ENCODE assay signal across 8 cellular contexts in the genomic region with DNA sequence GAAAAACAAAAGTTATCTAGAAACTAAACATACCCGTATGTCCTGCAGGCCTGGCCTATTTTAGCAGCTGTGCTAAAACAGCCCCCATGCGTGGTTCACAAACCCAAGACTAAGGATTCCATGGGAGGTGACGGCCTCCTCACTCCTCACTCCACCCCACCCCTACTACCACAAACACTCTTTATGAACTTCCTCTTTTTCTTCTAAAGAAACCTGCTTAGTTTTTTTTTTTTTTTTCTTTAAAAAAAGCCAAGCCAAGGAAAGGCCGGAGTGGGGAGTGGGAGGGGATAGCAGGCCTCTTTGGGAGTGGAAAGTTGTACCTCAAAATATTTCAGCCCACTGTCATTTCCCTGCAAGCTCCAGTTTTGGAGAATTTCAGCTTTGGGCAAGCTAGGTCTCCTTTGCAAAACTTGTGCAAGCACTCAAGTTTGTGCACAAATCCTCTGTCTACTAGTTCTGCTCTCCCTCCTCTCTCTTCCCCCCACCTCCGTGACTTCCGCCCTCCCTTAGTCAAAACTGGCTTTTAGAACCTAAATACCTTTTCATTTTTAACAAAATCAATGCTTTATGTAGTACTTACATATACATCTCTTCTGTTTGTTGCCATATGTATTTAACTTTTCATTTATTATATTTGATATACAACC. TPM values are rescaled to one million over a fixed set of nuclear protein-coding genes. Genes with fewer than 3 reads are reported as not detected.
DNase-seq lines count a peak whose midpoint lies in the region; ATAC-seq and TF ChIP-seq lines count a peak whose summit lies in the region.

No MANE protein-coding gene starts in this region.

- H3K79me1 ChIP-seq in trophoblast cell (ENCODE audit: low read length) = peaks cover 9% of the 10 kb centered on the region

- 12% methylated on average over 6 of the region's 6 CpGs for WGBS in esophagus muscularis mucosa
- no CpG with 5 or more reads among the region's 6 CpGs for WGBS in trophoblast cell (ENCODE audit: extremely low coverage, insufficient coverage, insufficient read length)

- no peak overlapping the region for H2BK5ac ChIP-seq in trophoblast cell (ENCODE audit: low read depth, low read length, poor library complexity)

- H3K27me3 ChIP-seq in esophagus muscularis mucosa (no peaks in the 10 kb centered on the region), trophoblast cell (ENCODE audit: insufficient read depth, low read length) (peaks cover 2% of the 10 kb centered on the region)

- H4K8ac ChIP-seq in trophoblast cell (ENCODE audit: low read depth, low read length) = no peak overlapping the region

- ATAC-seq in HG03103 (IDR thresholded peaks at IDR 0.05; ENCODE audit: low read depth, unreplicated experiment) (peak; percentile 43), T-cell (replicated peaks in 1 of 4) (peak; percentile 35 to 58 (median 44))

- no peak for TF ChIP-seq POLR2A in esophagus muscularis mucosa (IDR thresholded peaks at IDR 0.05; ENCODE audit: low read depth)

- H3K18ac ChIP-seq in trophoblast cell (ENCODE audit: low read length) = no peak overlapping the region

- H3K4me3 ChIP-seq in esophagus muscularis mucosa = peak overlapping the region; percentile 81 to 94 (median 90)
- no peak overlapping the region for H3K4me3 ChIP-seq in trophoblast cell (ENCODE audit: low read depth, low read length)

- peak overlapping the region; percentile 91 to 95 for H3K27ac Mint-ChIP-seq in T-cell

- peak overlapping the region; percentile 95 to 98 (median 96) for H3K4me3 Mint-ChIP-seq in T-cell

- H3K14ac ChIP-seq in trophoblast cell (ENCODE audit: low read length) = no peak overlapping the region

- peak overlapping the region; percentile 42 for H3K9ac ChIP-seq in trophoblast cell (ENCODE audit: low read length)

- H3K23ac ChIP-seq in trophoblast cell (ENCODE audit: low read length) = no peak overlapping the region

- peaks cover 24 to 50% (median 41%) of the 10 kb centered on the region in 4 donors for H3K4me1 ChIP-seq in esophagus muscularis mucosa
- peaks cover 0 to 2% of the 10 kb centered on the region in 2 experiments for H3K4me1 ChIP-seq in trophoblast cell (ENCODE audit: control insufficient read depth in 1 of 2, insufficient read depth in 2 of 2, low read length in 2 of 2)

- H4K12ac ChIP-seq in trophoblast cell (ENCODE audit: low read depth, low read length) = no peak overlapping the region

- H3K4ac ChIP-seq in trophoblast cell (ENCODE audit: low read depth, low read length) = no peak overlapping the region

- no peaks in the 10 kb centered on the region for H3K9me3 Mint-ChIP-seq in T-cell

- H3K36me3 Mint-ChIP-seq in T-cell = peaks cover 14% of the 10 kb centered on the region

- H2BK12ac ChIP-seq in trophoblast cell (ENCODE audit: low read length) = no peak overlapping the region

- POLR2A ChIA-PET in T-cell (lab: Charles Lee) = interaction anchor here (0.5 to 2.1 kb wide), 10 partner anchors 12 to 137 kb away, joined by 3 to 15 read pairs (median 3); no protein-coding TSS in a partner anchor

- H3K79me2 ChIP-seq in trophoblast cell (ENCODE audit: control insufficient read depth, insufficient read depth, low read length, poor library complexity) = peaks cover 8% of the 10 kb centered on the region

- H3K4me2 ChIP-seq in trophoblast cell (ENCODE audit: low read length) = peak overlapping the region; percentile 88

- TF ChIP-seq EP300 in esophagus muscularis mucosa (IDR thresholded peaks at IDR 0.05) = no peak

- H3K36me3 ChIP-seq in esophagus muscularis mucosa = peaks cover under 1 to 12% (median 7%) of the 10 kb centered on the region in 4 donors
- no peaks in the 10 kb centered on the region for H3K36me3 ChIP-seq in trophoblast cell (ENCODE audit: control insufficient read depth in 1 of 2, insufficient read depth in 2 of 2, low read length in 2 of 2)

- H3K27me3 Mint-ChIP-seq in T-cell = no peaks in the 10 kb centered on the region

- peak; percentile 11 for DNase-seq in stimulated activated CD4-positive, alpha-beta T cell treated with anti-CD3 and anti-CD28 coated beads, Interleukin-4, amount 100 ng/mL, for 24 hours
- DNase-seq in stimulated activated CD4-positive, alpha-beta T cell treated with anti-CD3 and anti-CD28 coated beads, Interleukin-4, amount 100 ng/mL, for 4 hours = no peak
- DNase-seq in T-cell = peak in 25 of 34 experiments; percentile 6 to 50 (median 22)
- no peak for DNase-seq in esophagus muscularis mucosa (ENCODE audit: extremely low spot score)
- no peak for DNase-seq in trophoblast cell
- no peak for DNase-seq in COLO829 (ENCODE audit: low spot score)
- DNase-seq in NCI-H1092 (lab: John Stamatoyannopoulos, UW) = no peak

- H2AK5ac ChIP-seq in trophoblast cell (ENCODE audit: low read length) = no peak overlapping the region

- no peak overlapping the region for H2BK120ac ChIP-seq in trophoblast cell (ENCODE audit: insufficient read depth, low read length, poor library complexity)

- intact Hi-C loops in esophagus muscularis mucosa (cut with DNase I) = loop anchor here (5.0 kb wide), 2 partner anchors 109 to 1131 kb away; no protein-coding TSS in a partner anchor

- peaks cover 59 to 74% (median 67%) of the 10 kb centered on the region in 3 donors for H3K4me1 Mint-ChIP-seq in T-cell

- TF ChIP-seq CTCF in esophagus muscularis mucosa (IDR thresholded peaks at IDR 0.05) = no peak

- no peak overlapping the region for H4K91ac ChIP-seq in trophoblast cell (ENCODE audit: low read depth, low read length)

- peak overlapping the region; percentile 45 for H2AFZ ChIP-seq in trophoblast cell (ENCODE audit: insufficient read depth, low read length, poor library complexity)

- H3K27ac ChIP-seq in esophagus muscularis mucosa (replicated peaks in 1 of 4) (peak overlapping the region; percentile 92 to 95 (median 95)), trophoblast cell (ENCODE audit: low read depth, low read length) (peak overlapping the region; percentile 95)

- H3K9me3 ChIP-seq in esophagus muscularis mucosa (no peaks in the 10 kb centered on the region), trophoblast cell (ENCODE audit: insufficient read depth, low read depth, low read length) (no peaks in the 10 kb centered on the region)

- CTCF ChIA-PET in T-cell (lab: Charles Lee) = interaction anchor here (0.6 to 2.1 kb wide), 7 partner anchors 15 to 129 kb away, joined by 3 to 12 read pairs (median 3); no protein-coding TSS in a partner anchor

RNA-seq across cellular contexts. Expression of gene ANTXR2, which starts 0.5 kb away (rescaled TPM):
- total RNA-seq in T-cell = 10 to 100 TPM; 45.1 to 64.3 (median 48.2) TPM
- 100 to 1,000 TPM; 319 to 518 (median 329) TPM for total RNA-seq in esophagus muscularis mucosa
- 8.8 and 9.2 TPM in 2 replicates for polyA plus RNA-seq in trophoblast cell (2013)

Comparison
In these comparisons a context has a peak if more than half of its experiments do, and no peak if none do; other contexts are left out.
1. DNase-seq: peak in stimulated activated CD4-positive, alpha-beta T cell treated with anti-CD3 and anti-CD28 coated beads, Interleukin-4, amount 100 ng/mL, for 24 hours (single experiment) and T-cell (25 of 34); none in stimulated activated CD4-positive, alpha-beta T cell treated with anti-CD3 and anti-CD28 coated beads, Interleukin-4, amount 100 ng/mL, for 4 hours (0 of 2), esophagus muscularis mucosa (single experiment), trophoblast cell (0 of 2), COLO829 (single experiment) and NCI-H1092 (single experiment).
2. RNA of gene ANTXR2, which starts 0.5 kb away (total RNA-seq): 319 to 518 TPM in esophagus muscularis mucosa; 45.1 to 64.3 TPM in T-cell; every median in the first group is over 4 times any median in the second.